ENCODE assay signal across 1 cellular context in the genomic region with DNA sequence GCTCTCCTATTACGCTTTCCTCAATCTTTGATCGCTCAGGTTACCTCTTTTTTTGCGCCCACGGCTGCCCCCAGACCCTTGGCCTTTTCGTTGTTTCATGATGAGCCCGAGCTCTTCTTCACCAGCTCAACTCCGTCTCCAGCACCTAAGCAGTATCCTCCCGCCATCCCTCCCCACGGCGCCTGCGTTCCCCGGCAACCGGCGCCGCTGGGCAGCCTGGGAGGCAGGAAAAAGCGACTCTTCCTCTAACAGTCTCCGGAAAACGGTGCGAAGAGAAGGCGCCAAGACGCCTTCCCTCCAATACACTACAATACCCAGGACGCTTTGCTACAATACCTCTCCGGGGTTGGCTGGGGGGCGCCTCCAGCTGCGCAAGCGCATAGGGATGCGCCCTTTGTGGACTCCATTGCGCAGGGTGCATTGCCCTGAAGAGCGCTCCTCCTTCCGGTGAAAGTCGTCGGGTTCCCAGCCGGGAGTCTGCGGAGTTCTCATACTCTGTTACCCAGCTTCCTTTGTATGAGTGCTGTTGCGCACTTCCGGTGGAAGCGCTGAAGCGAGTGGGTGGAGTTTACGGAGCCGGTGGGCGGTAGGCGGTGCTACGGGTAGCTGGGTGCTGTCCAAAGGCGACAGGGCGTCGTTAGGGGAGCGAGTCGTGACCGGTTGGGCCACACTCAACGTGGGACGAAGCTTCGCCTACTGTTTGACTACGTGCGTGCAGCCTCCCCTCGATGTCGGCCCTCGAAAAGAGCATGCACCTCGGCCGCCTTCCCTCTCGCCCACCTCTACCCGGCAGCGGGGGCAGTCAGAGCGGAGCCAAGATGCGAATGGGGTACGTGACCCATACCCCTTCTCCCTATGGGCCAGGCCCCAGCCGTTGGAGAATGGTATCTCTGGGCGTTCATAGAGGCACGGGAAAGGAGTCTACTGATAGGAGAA.
TF ChIP-seq lines count a peak whose summit lies in the region.

A gene with protein sequence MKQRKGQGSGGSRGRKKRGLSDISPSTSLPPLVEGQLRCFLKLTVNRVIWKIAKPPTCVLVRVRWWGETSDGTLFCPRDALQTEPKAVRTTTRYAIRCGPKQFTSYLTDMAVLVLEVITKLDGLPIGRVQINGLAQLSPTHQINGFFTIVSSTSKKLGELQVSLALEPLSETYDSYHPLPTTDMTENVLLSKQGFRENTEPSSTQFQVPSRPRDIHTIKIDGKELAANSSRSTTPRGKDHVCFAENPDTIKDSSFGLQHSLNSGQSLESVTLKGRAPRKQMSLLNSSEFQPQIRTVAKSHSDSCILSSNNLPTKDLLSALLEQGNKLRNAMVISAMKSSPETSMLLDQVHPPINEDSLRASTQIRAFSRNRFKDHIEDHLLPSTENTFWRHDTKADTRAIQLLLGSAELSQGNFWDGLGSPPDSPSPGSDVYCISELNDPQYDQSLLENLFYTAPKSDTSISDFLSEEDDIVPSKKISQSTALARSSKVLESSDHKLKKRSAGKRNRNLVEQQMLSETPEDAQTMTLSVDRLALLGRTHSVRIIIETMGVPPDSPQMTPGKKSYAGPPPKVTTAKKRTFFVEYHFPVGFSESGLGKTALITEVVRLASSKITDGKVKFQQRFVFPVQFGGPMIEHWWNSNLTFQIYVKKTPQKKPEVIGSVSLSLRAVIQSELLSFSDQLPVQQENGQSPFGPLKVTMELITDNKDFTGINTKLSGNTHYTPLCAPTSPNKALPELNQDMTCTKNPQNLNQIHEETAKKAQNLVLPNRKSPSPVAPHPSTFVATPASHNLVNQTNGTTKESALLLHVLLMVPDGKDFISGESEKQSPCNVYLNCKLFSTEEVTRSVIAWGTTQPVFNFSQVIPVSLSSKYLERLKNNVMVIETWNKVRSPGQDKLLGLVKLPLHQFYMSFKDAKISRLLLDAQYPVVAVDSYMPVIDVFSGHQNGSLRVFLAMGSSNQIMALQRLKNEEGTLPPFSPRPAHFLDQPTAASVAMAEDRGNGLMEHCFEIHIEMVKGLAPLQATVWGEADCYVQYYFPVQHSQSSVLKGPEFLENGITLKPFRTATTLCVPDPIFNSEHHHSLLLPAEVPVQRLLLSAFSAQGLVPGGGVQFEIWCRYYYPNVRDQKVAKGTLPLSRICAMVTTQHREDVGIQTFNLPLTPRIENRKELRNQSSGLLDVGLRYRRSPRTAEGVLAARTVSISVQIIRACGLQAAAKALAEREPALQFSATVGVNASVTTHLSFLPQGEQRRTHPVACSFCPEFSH (N-terminal part only) (minus strand): TSS at position 309 of the 936 bp plus-strand sequence. CDS start 210 bp downstream, at position 99.
A gene with protein sequence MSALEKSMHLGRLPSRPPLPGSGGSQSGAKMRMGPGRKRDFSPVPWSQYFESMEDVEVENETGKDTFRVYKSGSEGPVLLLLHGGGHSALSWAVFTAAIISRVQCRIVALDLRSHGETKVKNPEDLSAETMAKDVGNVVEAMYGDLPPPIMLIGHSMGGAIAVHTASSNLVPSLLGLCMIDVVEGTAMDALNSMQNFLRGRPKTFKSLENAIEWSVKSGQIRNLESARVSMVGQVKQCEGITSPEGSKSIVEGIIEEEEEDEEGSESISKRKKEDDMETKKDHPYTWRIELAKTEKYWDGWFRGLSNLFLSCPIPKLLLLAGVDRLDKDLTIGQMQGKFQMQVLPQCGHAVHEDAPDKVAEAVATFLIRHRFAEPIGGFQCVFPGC (plus strand): TSS at position 596 of the 936 bp plus-strand sequence. CDS start 133 bp downstream, at position 729.

TF ChIP-seq in SK-N-SH treated with all-trans-retinoic acid at 6 μM for 48 hours, 23 proteins besides CTCF, POLR2A, EP300 and RAD21 (continued from another document):
- TF ChIP-seq, protein P1, sequence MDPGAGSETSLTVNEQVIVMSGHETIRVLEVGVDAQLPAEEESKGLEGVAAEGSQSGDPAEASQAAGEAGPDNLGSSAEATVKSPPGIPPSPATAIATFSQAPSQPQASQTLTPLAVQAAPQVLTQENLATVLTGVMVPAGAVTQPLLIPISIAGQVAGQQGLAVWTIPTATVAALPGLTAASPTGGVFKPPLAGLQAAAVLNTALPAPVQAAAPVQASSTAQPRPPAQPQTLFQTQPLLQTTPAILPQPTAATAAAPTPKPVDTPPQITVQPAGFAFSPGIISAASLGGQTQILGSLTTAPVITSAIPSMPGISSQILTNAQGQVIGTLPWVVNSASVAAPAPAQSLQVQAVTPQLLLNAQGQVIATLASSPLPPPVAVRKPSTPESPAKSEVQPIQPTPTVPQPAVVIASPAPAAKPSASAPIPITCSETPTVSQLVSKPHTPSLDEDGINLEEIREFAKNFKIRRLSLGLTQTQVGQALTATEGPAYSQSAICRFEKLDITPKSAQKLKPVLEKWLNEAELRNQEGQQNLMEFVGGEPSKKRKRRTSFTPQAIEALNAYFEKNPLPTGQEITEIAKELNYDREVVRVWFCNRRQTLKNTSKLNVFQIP (CRISPR knock-in tag; IDR thresholded peaks at IDR 0.05; ENCODE audit: borderline replicate concordance, low read depth): no peak
- TF ChIP-seq, protein P2, sequence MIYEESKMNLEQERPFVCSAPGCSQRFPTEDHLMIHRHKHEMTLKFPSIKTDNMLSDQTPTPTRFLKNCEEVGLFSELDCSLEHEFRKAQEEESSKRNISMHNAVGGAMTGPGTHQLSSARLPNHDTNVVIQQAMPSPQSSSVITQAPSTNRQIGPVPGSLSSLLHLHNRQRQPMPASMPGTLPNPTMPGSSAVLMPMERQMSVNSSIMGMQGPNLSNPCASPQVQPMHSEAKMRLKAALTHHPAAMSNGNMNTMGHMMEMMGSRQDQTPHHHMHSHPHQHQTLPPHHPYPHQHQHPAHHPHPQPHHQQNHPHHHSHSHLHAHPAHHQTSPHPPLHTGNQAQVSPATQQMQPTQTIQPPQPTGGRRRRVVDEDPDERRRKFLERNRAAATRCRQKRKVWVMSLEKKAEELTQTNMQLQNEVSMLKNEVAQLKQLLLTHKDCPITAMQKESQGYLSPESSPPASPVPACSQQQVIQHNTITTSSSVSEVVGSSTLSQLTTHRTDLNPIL (CRISPR knock-in tag; IDR thresholded peaks at IDR 0.05; ENCODE audit: low read depth): no peak
- TF ChIP-seq, protein P3, sequence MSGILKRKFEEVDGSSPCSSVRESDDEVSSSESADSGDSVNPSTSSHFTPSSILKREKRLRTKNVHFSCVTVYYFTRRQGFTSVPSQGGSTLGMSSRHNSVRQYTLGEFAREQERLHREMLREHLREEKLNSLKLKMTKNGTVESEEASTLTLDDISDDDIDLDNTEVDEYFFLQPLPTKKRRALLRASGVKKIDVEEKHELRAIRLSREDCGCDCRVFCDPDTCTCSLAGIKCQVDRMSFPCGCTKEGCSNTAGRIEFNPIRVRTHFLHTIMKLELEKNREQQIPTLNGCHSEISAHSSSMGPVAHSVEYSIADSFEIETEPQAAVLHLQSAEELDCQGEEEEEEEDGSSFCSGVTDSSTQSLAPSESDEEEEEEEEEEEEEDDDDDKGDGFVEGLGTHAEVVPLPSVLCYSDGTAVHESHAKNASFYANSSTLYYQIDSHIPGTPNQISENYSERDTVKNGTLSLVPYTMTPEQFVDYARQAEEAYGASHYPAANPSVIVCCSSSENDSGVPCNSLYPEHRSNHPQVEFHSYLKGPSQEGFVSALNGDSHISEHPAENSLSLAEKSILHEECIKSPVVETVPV (CRISPR knock-in tag; IDR thresholded peaks at IDR 0.05): no peak
- no peak for TF ChIP-seq ISL1 (CRISPR knock-in tag; IDR thresholded peaks at IDR 0.05)
